17 cellular contexts compared by ENCODE assay signal in the genomic region with DNA sequence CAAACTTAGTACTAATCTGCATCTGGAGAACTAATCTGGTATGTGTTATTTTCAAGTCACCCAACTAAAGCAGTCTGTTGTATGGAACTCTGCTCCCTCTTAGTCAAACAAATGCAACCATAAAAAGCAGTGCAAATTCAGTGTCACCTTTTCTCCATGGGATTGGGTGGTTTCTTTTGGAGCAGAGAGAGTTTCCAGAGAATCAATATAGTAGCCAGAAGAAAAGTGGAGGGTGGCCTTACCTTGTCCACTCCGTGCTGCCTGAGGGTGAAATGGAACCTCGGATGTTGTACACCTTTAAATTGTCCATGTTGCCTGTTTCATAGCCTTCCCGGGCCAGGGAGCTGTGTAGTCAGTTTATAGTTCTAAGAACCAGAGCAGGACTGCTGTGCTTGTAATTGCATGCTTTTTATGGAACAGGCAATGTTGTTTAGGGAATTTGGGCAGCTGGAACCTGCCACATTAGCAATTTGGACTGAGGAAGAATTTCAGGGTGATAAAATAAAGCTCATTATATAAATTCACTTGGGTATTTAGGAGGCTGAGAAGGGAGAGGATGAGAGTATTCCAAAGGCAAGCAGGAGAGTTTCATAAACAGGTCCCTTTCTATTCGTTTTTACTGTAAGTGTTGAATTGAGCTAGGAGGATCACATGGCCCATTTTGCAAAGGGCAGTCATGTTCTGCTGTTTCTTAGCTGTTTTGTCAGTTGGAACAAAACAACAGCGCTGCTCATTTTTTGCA.
DNase-seq lines count a peak whose midpoint lies in the region; ATAC-seq and TF ChIP-seq lines count a peak whose summit lies in the region.
"Had no signal": no experiment of that assay in that cellular context is flagged by ENCODE, and none has a peak within 500 bp of the region (broad histone marks: within the 10 kb centered on the region; RNA-seq: fewer than 3 reads in every experiment).

No MANE protein-coding gene starts in this region.

- intact Hi-C loops in dendritic cell treated with granulocyte-macrophage colony-stimulating factor and Interleukin-4, amounts not matched to agents 40 ng/mL and 50 ng/mL, for 4 days (cut with micrococcal nuclease), result no loop called here
- intact Hi-C loops in stomach (cut with DNase I; ENCODE audit: low total_unique reads), result no loop called here
- intact Hi-C loops in posterior cingulate gyrus (cut with DNase I), result no loop called here

- no peaks in the 10 kb centered on the region for H3K36me3 Mint-ChIP-seq in dendritic cell treated with granulocyte-macrophage colony-stimulating factor and Interleukin-4, amounts not matched to agents 40 ng/mL and 50 ng/mL, for 4 days (ENCODE audit: low read depth)

- peak overlapping the region; percentile 49 to 69 for H3K27ac ChIP-seq in lung (ENCODE audit: low read depth in 1 of 2, low read length in 1 of 2)
- peak overlapping the region; percentile 62 to 94 (median 70) for H3K27ac ChIP-seq in stomach
- H3K27ac ChIP-seq: foreskin keratinocyte had no signal

- H3K4me1 ChIP-seq in lung (ENCODE audit: control insufficient read depth in 2 of 2, insufficient read depth in 2 of 2, low read length in 2 of 2), result peaks cover 2 to 10% of the 10 kb centered on the region in 2 donors
- H3K4me1 ChIP-seq in stomach, result peaks cover 4 to 55% (median 37%) of the 10 kb centered on the region in 4 donors

- peaks cover 53% of the 10 kb centered on the region for H3K4me1 Mint-ChIP-seq in dendritic cell treated with granulocyte-macrophage colony-stimulating factor and Interleukin-4, amounts not matched to agents 40 ng/mL and 50 ng/mL, for 4 days (ENCODE audit: low read depth)

- H3K9me3 ChIP-seq in lung (ENCODE audit: control insufficient read depth in 2 of 2, insufficient read depth in 1 of 2, low read length in 1 of 2) (no peaks in the 10 kb centered on the region), stomach (no peaks in the 10 kb centered on the region)

- TF ChIP-seq CTCF in lung (IDR thresholded peaks at IDR 0.05; ENCODE audit: control extremely low read depth, extremely low read depth) (no peak), stomach (IDR thresholded peaks at IDR 0.05) (no peak)

- H3K9me3 Mint-ChIP-seq in dendritic cell treated with granulocyte-macrophage colony-stimulating factor and Interleukin-4, amounts not matched to agents 40 ng/mL and 50 ng/mL, for 4 days, result no peaks in the 10 kb centered on the region
- H3K9me3 Mint-ChIP-seq: HFFc6, neural crest cell had no signal

- peaks cover 2% of the 10 kb centered on the region for H3K27me3 Mint-ChIP-seq in dendritic cell treated with granulocyte-macrophage colony-stimulating factor and Interleukin-4, amounts not matched to agents 40 ng/mL and 50 ng/mL, for 4 days

- TF ChIP-seq POLR2A in stomach (IDR thresholded peaks at IDR 0.05), result no peak

- no peak for TF ChIP-seq EP300 in stomach (IDR thresholded peaks at IDR 0.05)

- H3K4me3 Mint-ChIP-seq in dendritic cell treated with granulocyte-macrophage colony-stimulating factor and Interleukin-4, amounts not matched to agents 40 ng/mL and 50 ng/mL, for 4 days, result no peak overlapping the region
- H3K4me3 Mint-ChIP-seq: HFFc6, neural crest cell had no signal

- peak overlapping the region; percentile 44 for H3K27ac Mint-ChIP-seq in dendritic cell treated with granulocyte-macrophage colony-stimulating factor and Interleukin-4, amounts not matched to agents 40 ng/mL and 50 ng/mL, for 4 days
- H3K27ac Mint-ChIP-seq: HFFc6 had no signal

- DNase-seq in HuH-7 (ENCODE audit: low spot score), result peak; percentile 43
- no peak for DNase-seq in lung (ENCODE audit: low spot score)
- DNase-seq in stomach, result no peak
- no peak for DNase-seq in foreskin melanocyte
- DNase-seq in posterior cingulate gyrus, result no peak
- no peak for DNase-seq in H4 (ENCODE audit: low spot score)
- DNase-seq: activated CD4-positive, alpha-beta T cell treated with anti-CD3 and anti-CD28 coated beads, Interleukin-2, amount 50 U/mL, for 48 hours; foreskin keratinocyte; HFFc6; islet precursor cell; NCI-H2081 treated with DMSO at 0.1 percent for 48 hours; NCI-H82; SHP77 treated with DMSO at 0.1 percent for 48 hours; T-helper 9 cell had no signal

- H3K4me3 ChIP-seq in lung (no peak overlapping the region), stomach (peak overlapping the region in 2 of 4 donors; percentile 1 to 11)

- H3K27me3 ChIP-seq in lung (ENCODE audit: control insufficient read depth, insufficient read depth) (no peaks in the 10 kb centered on the region), stomach (no peaks in the 10 kb centered on the region)
- H3K27me3 ChIP-seq: foreskin keratinocyte had no signal

- 59 to 67% methylated on average over 5 of the region's 5 CpGs for WGBS in lung, 2 donors
- WGBS in stomach, 5 donors, result 55 to 74% (median 70%) methylated on average over 5 of the region's 5 CpGs

- ATAC-seq in lung (ENCODE audit: insufficient read depth, low FRiP score) (no peak), HG02763 (IDR thresholded peaks at IDR 0.05; ENCODE audit: unreplicated experiment) (no peak)
- ATAC-seq: foreskin keratinocyte had no signal

- H3K36me3 ChIP-seq in lung (ENCODE audit: control insufficient read depth in 2 of 2, insufficient read depth in 2 of 2, low read length in 2 of 2) (no peaks in the 10 kb centered on the region), stomach (no peaks in the 10 kb centered on the region)
